Comparison of ENCODE assay signal across 8 cellular contexts in the genomic region with DNA sequence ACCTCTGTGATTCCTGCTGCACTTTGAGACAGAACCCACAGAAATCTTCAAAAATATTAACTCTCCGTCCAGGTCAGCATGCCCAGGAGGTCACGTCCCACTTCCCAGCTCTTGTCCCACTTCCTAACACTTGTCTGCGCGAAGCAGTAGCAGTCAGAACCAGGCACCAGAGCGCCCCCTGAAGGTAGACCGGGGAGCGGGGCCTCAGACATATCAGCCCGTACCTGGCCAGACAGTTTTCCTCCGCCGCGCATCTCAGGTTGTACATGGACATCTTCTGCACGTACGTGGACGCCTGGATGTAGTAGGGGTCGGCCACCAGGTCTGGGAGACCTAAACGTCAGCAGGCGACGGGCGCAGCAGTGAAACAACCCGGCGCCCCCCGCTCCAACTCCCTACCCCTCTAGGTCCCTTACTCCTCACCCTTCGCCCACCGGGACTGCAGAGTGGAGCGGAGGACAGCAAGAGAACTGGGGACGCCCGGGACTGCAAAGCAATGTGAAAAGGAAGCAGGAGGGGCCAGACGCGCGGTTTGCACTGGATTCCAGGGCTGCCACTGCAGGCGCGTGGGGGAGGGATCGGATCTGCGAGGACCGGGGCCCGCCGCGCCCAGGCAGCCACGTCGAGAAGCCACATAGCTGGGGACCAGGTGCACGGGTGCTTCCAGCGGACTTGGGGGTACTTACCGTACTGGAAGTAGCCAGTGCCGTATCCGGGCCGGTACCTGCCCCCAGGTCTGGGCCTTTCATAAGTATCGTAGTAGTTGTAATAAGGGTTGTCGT. TPM values are rescaled to one million over a fixed set of nuclear protein-coding genes. Genes with fewer than 3 reads are reported as not detected.
DNase-seq lines count a peak whose midpoint lies in the region; ATAC-seq and TF ChIP-seq lines count a peak whose summit lies in the region.

No MANE protein-coding gene starts in this region.

- no peaks in the 10 kb centered on the region for H3K9me3 Mint-ChIP-seq in activated naive CD4-positive, alpha-beta T cell treated with anti-CD3 and anti-CD28 coated beads, Interleukin-2, amount 50 U/mL, for 24 hours

- peak; percentile 34 for DNase-seq in SIG-M5 treated with dmso at 0.1 percent for 504 hours (lab: John Stamatoyannopoulos, UW; ENCODE audit: unreplicated experiment)
- DNase-seq in SIG-M5 (lab: John Stamatoyannopoulos, UW) = no peak
- DNase-seq in NCI-H526 treated with DMSO at 0.1 percent for 48 hours (lab: John Stamatoyannopoulos, UW) = peak; percentile 49
- DNase-seq in head of caudate nucleus = peak; percentile 63 to 87 (median 77)
- peak; percentile 67 for DNase-seq in neuronal stem cell (ENCODE audit: low spot score)
- peak; percentile 77 for DNase-seq in uterus

- no peaks in the 10 kb centered on the region for H3K79me1 ChIP-seq in neuronal stem cell (ENCODE audit: low read depth, low read length)

- H2AFZ ChIP-seq in neuronal stem cell (ENCODE audit: low read length) = peak overlapping the region; percentile 99

- no peak overlapping the region for H2BK12ac ChIP-seq in neuronal stem cell (ENCODE audit: low read length)

- H3K36me3 Mint-ChIP-seq in activated naive CD4-positive, alpha-beta T cell treated with anti-CD3 and anti-CD28 coated beads, Interleukin-2, amount 50 U/mL, for 24 hours = no peaks in the 10 kb centered on the region

- no peak for TF ChIP-seq POLR2A in uterus (IDR thresholded peaks at IDR 0.05)

- H3K4me1 ChIP-seq in neuronal stem cell (ENCODE audit: control insufficient read depth in 2 of 2, insufficient read depth in 1 of 2, low read depth in 1 of 2, low read length in 2 of 2) (peaks cover 1 to 6% of the 10 kb centered on the region in 2 donors), uterus (no peaks in the 10 kb centered on the region)

- TF ChIP-seq CTCF in uterus (IDR thresholded peaks at IDR 0.05) = peak; percentile 39 to 78 (median 51)

- H4K8ac ChIP-seq in neuronal stem cell (ENCODE audit: low read depth, low read length) = no peak overlapping the region

- H3K27ac ChIP-seq in neuronal stem cell (replicated peaks; ENCODE audit: low read length) = no peak overlapping the region
- H3K27ac ChIP-seq in uterus = peak overlapping the region; percentile 36 to 69

- peak overlapping the region; percentile 12 for H3K9ac ChIP-seq in neuronal stem cell (ENCODE audit: low read depth, low read length, poor library complexity)

- H2AK5ac ChIP-seq in neuronal stem cell (ENCODE audit: low read depth, low read length) = no peak overlapping the region

- H3K18ac ChIP-seq in neuronal stem cell (ENCODE audit: low read length) = peak overlapping the region; percentile 74

- peaks cover 53% of the 10 kb centered on the region for H3K27me3 Mint-ChIP-seq in activated naive CD4-positive, alpha-beta T cell treated with anti-CD3 and anti-CD28 coated beads, Interleukin-2, amount 50 U/mL, for 24 hours

- no peak overlapping the region for H3K4ac ChIP-seq in neuronal stem cell (ENCODE audit: low read length)

- H3K27ac Mint-ChIP-seq in activated naive CD4-positive, alpha-beta T cell treated with anti-CD3 and anti-CD28 coated beads, Interleukin-2, amount 50 U/mL, for 24 hours = peak overlapping the region; percentile 86

- H3K4me3 ChIP-seq in neuronal stem cell (ENCODE audit: low read length in 2 of 2) (peak overlapping the region; percentile 60 to 82), uterus (peak overlapping the region; percentile 48 to 52)

- H2BK5ac ChIP-seq in neuronal stem cell (ENCODE audit: low read length) = no peak overlapping the region

- peak; percentile 37 for ATAC-seq in HG02885 (IDR thresholded peaks at IDR 0.05; ENCODE audit: poor library complexity, unreplicated experiment)

- H3K4me3 Mint-ChIP-seq in activated naive CD4-positive, alpha-beta T cell treated with anti-CD3 and anti-CD28 coated beads, Interleukin-2, amount 50 U/mL, for 24 hours = peak overlapping the region; percentile 79

- H3K36me3 ChIP-seq in neuronal stem cell (replicated peaks in 1 of 2; ENCODE audit: control insufficient read depth in 2 of 2, insufficient read depth in 2 of 2, low read length in 2 of 2) (no peaks in the 10 kb centered on the region), uterus (no peaks in the 10 kb centered on the region)

- H3K27me3 ChIP-seq in neuronal stem cell (ENCODE audit: control insufficient read depth in 3 of 3, insufficient read depth in 3 of 3, low read depth in 1 of 3, low read length in 3 of 3) (peaks cover 8 to 21% (median 12%) of the 10 kb centered on the region in 3 experiments), uterus (no peaks in the 10 kb centered on the region)

- no CpG with 5 or more reads among the region's 48 CpGs for WGBS in neuronal stem cell (ENCODE audit: extremely low coverage in 2 of 2, insufficient read length in 2 of 2, insufficient replicate concordance in 1 of 2), 2 donors

- H2BK15ac ChIP-seq in neuronal stem cell (ENCODE audit: low read length) = no peak overlapping the region

- no peak overlapping the region for H3K14ac ChIP-seq in neuronal stem cell (ENCODE audit: low read length)

- H3K9me3 ChIP-seq in neuronal stem cell (replicated peaks in 1 of 2; ENCODE audit: control insufficient read depth in 2 of 2, insufficient read depth in 1 of 2, low read depth in 1 of 2, low read length in 2 of 2) (no peaks in the 10 kb centered on the region), uterus (no peaks in the 10 kb centered on the region)

- no peak overlapping the region for H2BK120ac ChIP-seq in neuronal stem cell (ENCODE audit: low read depth, low read length)

- intact Hi-C loops in head of caudate nucleus (cut with DNase I) (no loop called here), uterus (cut with DNase I; ENCODE audit: low total_unique reads) (no loop called here)

- peaks cover 11% of the 10 kb centered on the region for H3K4me1 Mint-ChIP-seq in activated naive CD4-positive, alpha-beta T cell treated with anti-CD3 and anti-CD28 coated beads, Interleukin-2, amount 50 U/mL, for 24 hours

- H4K91ac ChIP-seq in neuronal stem cell (ENCODE audit: low read depth, low read length, poor library complexity) = no peak overlapping the region

- H3K4me2 ChIP-seq in neuronal stem cell (ENCODE audit: insufficient read depth, low read length, poor library complexity, severe bottlenecking) = peak overlapping the region; percentile 93

- H3K23ac ChIP-seq in neuronal stem cell (ENCODE audit: low read depth, low read length, poor library complexity) = peak overlapping the region; percentile 86

RNA-seq across cellular contexts. Expression of a gene that starts 1.2 kb away (rescaled TPM):
- 0.22 TPM for polyA plus RNA-seq in neuronal stem cell (2013, experiment 1 of 2)
- 0.19 TPM for polyA plus RNA-seq in neuronal stem cell (2013, experiment 2 of 2)
- 10 to 100 TPM in 3 of 4 donors, 1 to 10 TPM in 1; 5.6 to 78.3 (median 22.5) TPM for total RNA-seq in uterus

RNA-seq across cellular contexts. Expression of a gene that starts 52.5 kb away (rescaled TPM):
- polyA plus RNA-seq in neuronal stem cell (2013, experiment 1 of 2) = 0.39 TPM
- 0.51 TPM for polyA plus RNA-seq in neuronal stem cell (2013, experiment 2 of 2)
- total RNA-seq in uterus = 1 to 10 TPM in 1 of 4 donors, under 1 TPM in 1, not detected in 2; 0.37 to 1.1 TPM
